In the genomic region with DNA sequence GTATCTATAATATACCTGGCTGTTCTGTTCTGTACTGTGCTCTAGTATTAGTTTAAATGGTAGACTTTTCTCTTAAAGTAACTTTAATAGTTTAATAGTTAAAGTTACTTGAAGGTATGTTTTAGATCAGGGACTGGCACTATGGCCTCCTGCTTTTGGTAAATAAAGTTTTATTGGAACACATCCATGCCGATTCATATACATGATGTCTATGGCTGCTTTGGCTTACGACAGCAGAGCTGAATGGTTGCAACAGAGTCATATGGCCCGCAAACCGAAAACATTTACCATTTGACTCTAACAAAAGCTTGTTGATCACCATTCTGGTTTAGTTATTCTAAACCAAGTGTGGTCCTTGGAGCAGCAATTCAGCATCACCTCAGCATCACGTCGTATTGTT, we compare ENCODE assay signal across 34 cellular contexts.
"Had no signal": no experiment of that assay in that cellular context is flagged by ENCODE, and none has a peak within 500 bp of the region (broad histone marks: within the 10 kb centered on the region; RNA-seq: fewer than 3 reads in every experiment).

No MANE protein-coding gene starts in this region.

- H3K27ac ChIP-seq: adrenal gland, breast epithelium, Peyer's patch, SJSA1 had no signal

- H3K27me3 Mint-ChIP-seq: activated B cell treated with CpG ODN at 0.5 μM for 24 hours; activated CD4-positive, alpha-beta memory T cell treated with anti-CD3 and anti-CD28 coated beads for 36 hours; activated T-helper 17 cell treated with anti-CD3 and anti-CD28 coated beads, Interleukin-2, amount 50 U/mL, for 72 hours had no signal

- H3K27me3 ChIP-seq: adrenal gland, body of pancreas, breast epithelium, Peyer's patch, SJSA1 had no signal

- H3K27ac Mint-ChIP-seq: activated B cell treated with CpG ODN at 0.5 μM for 24 hours; activated CD4-positive, alpha-beta memory T cell treated with anti-CD3 and anti-CD28 coated beads for 36 hours; activated naive CD4-positive, alpha-beta T cell treated with anti-CD3 and anti-CD28 coated beads, Interleukin-2, amount 50 U/mL, for 72 hours; activated T-helper 17 cell treated with anti-CD3 and anti-CD28 coated beads, Interleukin-2, amount 50 U/mL, for 72 hours; T-helper 1 cell treated with Interleukin-12 subunit alpha and Interleukin-12 subunit beta and Interleukin-4 antibody, amounts not matched to agents 30 μg/mL and 1 μg/mL, for 36 hours; T-helper 2 cell treated with Interferon-gamma antibody and Interleukin-4, amounts not matched to agents 5 μg/mL and 100 μg/mL, for 36 hours had no signal

- H3K4me3 ChIP-seq: adrenal gland, body of pancreas, breast epithelium, Peyer's patch, SJSA1 had no signal

- H3K9ac ChIP-seq: SK-N-SH had no signal

- ATAC-seq: activated T-helper 17 cell treated with anti-CD3 and anti-CD28 coated beads, Interleukin-2, amount 50 U/mL, for 72 hours; body of pancreas; PC-3 had no signal

- DNase-seq: activated B cell treated with CpG ODN at 0.5 μM for 24 hours; activated CD4-positive, alpha-beta memory T cell treated with anti-CD3 and anti-CD28 coated beads for 36 hours; activated CD4-positive, alpha-beta T cell treated with anti-CD3 and anti-CD28 coated beads for 4 hours; activated CD4-positive, alpha-beta T cell treated with anti-CD3 and anti-CD28 coated beads, Interleukin-2, amount 50 U/mL, for 1 hour; activated CD4-positive, CD25-positive, alpha-beta regulatory T cell treated with anti-CD3 and anti-CD28 coated beads, Interleukin-2, amount 50 U/mL, for 72 hours; activated CD8-positive, alpha-beta memory T cell treated with anti-CD3 and anti-CD28 coated beads, Interleukin-2, amount 50 U/mL, for 4 hours; activated effector memory CD4-positive, alpha-beta T cell treated with anti-CD3 and anti-CD28 coated beads, Interleukin-2, amount 50 U/mL, for 16 hours; activated naive CD4-positive, alpha-beta T cell treated with Interleukin-2 at 50 U/mL for 16 hours; activated T-cell treated with anti-CD3 and anti-CD28 coated beads for 4 hours; activated T-cell treated with anti-CD3 and anti-CD28 coated beads, Interleukin-2, amount 50 U/mL, for 48 hours; adrenal gland; body of pancreas; NCI-H1105; NCI-H1417 treated with DMSO at 0.1 percent for 48 hours; NCI-H187 treated with DMSO at 0.1 percent for 48 hours; NCI-H2081; NCI-H2171 treated with DMSO at 0.1 percent for 48 hours; NCI-H226; NCI-H446 treated with DMSO at 0.1 percent for 48 hours; NCI-H524; NCI-H69; NCI-H82; NK-92 treated with Interleukin-12 subunit alpha and Interleukin-12 subunit beta, amount 100 ng/mL, for 24 hours; PC-3; Peyer's patch; RPMI8226; SHP77 treated with DMSO at 0.1 percent for 48 hours; SK-N-SH had no signal

- H3K9me3 ChIP-seq: adrenal gland, body of pancreas, breast epithelium, Peyer's patch, SJSA1, SK-N-SH had no signal

- H3K9me3 Mint-ChIP-seq: activated B cell treated with CpG ODN at 0.5 μM for 24 hours; activated CD4-positive, alpha-beta memory T cell treated with anti-CD3 and anti-CD28 coated beads for 36 hours; activated naive CD4-positive, alpha-beta T cell treated with anti-CD3 and anti-CD28 coated beads, Interleukin-2, amount 50 U/mL, for 72 hours; activated T-helper 17 cell treated with anti-CD3 and anti-CD28 coated beads, Interleukin-2, amount 50 U/mL, for 72 hours; T-helper 1 cell treated with Interleukin-12 subunit alpha and Interleukin-12 subunit beta and Interleukin-4 antibody, amounts not matched to agents 30 μg/mL and 1 μg/mL, for 36 hours; T-helper 2 cell treated with Interferon-gamma antibody and Interleukin-4, amounts not matched to agents 5 μg/mL and 100 μg/mL, for 36 hours had no signal

- H3K36me3 ChIP-seq: adrenal gland, breast epithelium had no signal

- H3K4me3 Mint-ChIP-seq: activated B cell treated with CpG ODN at 0.5 μM for 24 hours; activated CD4-positive, alpha-beta memory T cell treated with anti-CD3 and anti-CD28 coated beads for 36 hours; activated T-helper 17 cell treated with anti-CD3 and anti-CD28 coated beads, Interleukin-2, amount 50 U/mL, for 72 hours; T-helper 1 cell treated with Interleukin-12 subunit alpha and Interleukin-12 subunit beta and Interleukin-4 antibody, amounts not matched to agents 30 μg/mL and 1 μg/mL, for 36 hours; T-helper 2 cell treated with Interferon-gamma antibody and Interleukin-4, amounts not matched to agents 5 μg/mL and 100 μg/mL, for 36 hours had no signal

- H3K4me2 ChIP-seq: SK-N-SH had no signal
